In the genomic region with DNA sequence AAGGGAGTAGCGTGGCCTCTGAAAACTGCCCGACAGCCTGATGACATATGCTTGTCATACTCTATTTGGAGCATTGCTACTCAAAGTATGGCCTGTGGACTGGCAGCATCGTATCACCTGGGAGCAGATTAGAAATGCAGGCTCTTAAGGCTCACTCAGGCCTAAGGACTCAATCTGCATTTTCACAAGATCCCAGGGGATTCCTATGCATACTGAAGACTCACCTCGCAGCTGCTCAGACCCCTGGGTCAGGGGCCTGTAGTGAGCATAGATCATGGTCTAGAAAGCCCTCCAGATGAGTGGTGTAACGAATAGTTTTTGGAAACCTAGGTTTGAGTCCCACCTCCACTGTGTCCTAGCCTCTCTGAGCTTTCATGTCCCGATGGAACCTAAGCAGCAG, we compare ENCODE assay signal across 24 cellular contexts.
DNase-seq lines count a peak whose midpoint lies in the region; ATAC-seq, FAIRE-seq and TF ChIP-seq lines count a peak whose summit lies in the region.
"Had no signal": no experiment of that assay in that cellular context is flagged by ENCODE, and none has a peak within 500 bp of the region (broad histone marks: within the 10 kb centered on the region; RNA-seq: fewer than 3 reads in every experiment).

No MANE protein-coding gene starts in this region.

- peak overlapping the region; percentile 82 for H4K91ac ChIP-seq in H1 (replicated peaks; ENCODE audit: insufficient read length, low read length)

- H3K9me3 ChIP-seq in right atrium auricular region (no peaks in the 10 kb centered on the region), H1 (ENCODE audit: insufficient read depth in 2 of 2, low read depth in 1 of 2, low read length in 1 of 2) (no peaks in the 10 kb centered on the region), neural progenitor cell (ENCODE audit: low read depth) (no peaks in the 10 kb centered on the region), tibial artery (no peaks in the 10 kb centered on the region)
- H3K9me3 ChIP-seq: BLaER1, SJCRH30 had no signal

- TF ChIP-seq EP300 in H1 (IDR thresholded peaks at IDR 0.05; ENCODE audit: borderline replicate concordance in 1 of 2, low read depth in 2 of 2, low read length in 2 of 2): no peak

- intact Hi-C loops in cardiac septum (cut with DNase I) (loop anchor here (5.0 kb wide), 1 partner anchor 57 kb away; no protein-coding TSS in a partner anchor), tibial artery (cut with DNase I; ENCODE audit: low total_unique reads) (loop anchor here (10.0 kb wide), 1 partner anchor 615 kb away; a partner anchor contains a TSS)

- TF ChIP-seq CTCF in right atrium auricular region (IDR thresholded peaks at IDR 0.05) (no peak), H1 (IDR thresholded peaks at IDR 0.05; ENCODE audit: control extremely low read depth in 1 of 3, insufficient read depth in 1 of 3, low read depth in 1 of 3, low read length in 3 of 3) (no peak), neural progenitor cell (IDR thresholded peaks at IDR 0.05) (no peak), tibial artery (IDR thresholded peaks at IDR 0.05) (no peak)

- peak overlapping the region; percentile 30 for H4K5ac ChIP-seq in H1 (ENCODE audit: insufficient read length, low read depth, low read length)

- H4K20me1 ChIP-seq in H1 (replicated peaks in 1 of 2; ENCODE audit: control insufficient read depth in 1 of 2, insufficient read depth in 2 of 2, low read length in 2 of 2) (no peaks in the 10 kb centered on the region), neural progenitor cell (ENCODE audit: low read depth) (peaks cover 14% of the 10 kb centered on the region)
- H4K20me1 ChIP-seq: BLaER1 had no signal

- H3K79me1 ChIP-seq in H1 (ENCODE audit: low read depth, low read length): no peaks in the 10 kb centered on the region

- H2BK15ac ChIP-seq in H1 (ENCODE audit: low read length): 0 out of 2 replicates have a peak overlapping the region, but pooled peaks have one; percentile 4

- H3K4ac ChIP-seq in H1 (replicated peaks; ENCODE audit: insufficient read length, low read depth, low read length): no peak overlapping the region

- H3K23me2 ChIP-seq in H1 (ENCODE audit: low read depth, low read length): peaks cover 9% of the 10 kb centered on the region; the same call in 1 of the 2 replicates

- H3K14ac ChIP-seq in H1 (ENCODE audit: insufficient read length): no peak overlapping the region

- 0 out of 2 replicates have a peak overlapping the region, but pooled peaks have one; percentile 4 for H4K8ac ChIP-seq in H1 (ENCODE audit: extremely low read depth, insufficient read depth, low read length)

- ATAC-seq in activated CD8-positive, alpha-beta memory T cell treated with anti-CD3 and anti-CD28 coated beads, Interleukin-2, amount 10 ng/mL, durations not matched to agents 7 days and 5 days: no peak
- ATAC-seq: Right ventricle myocardium inferior had no signal

- peaks cover 31% of the 10 kb centered on the region for H3F3A ChIP-seq in neural progenitor cell (ENCODE audit: low read depth)

- H3K56ac ChIP-seq in H1 (replicated peaks; ENCODE audit: insufficient read length, low read depth, low read length): no peak overlapping the region

- H3K27me3 ChIP-seq in right atrium auricular region: no peaks in the 10 kb centered on the region
- peaks cover 0 to 4% (median 0%) of the 10 kb centered on the region in 4 experiments; a peak in 2 of 7 replicates for H3K27me3 ChIP-seq in H1 (replicated peaks in 1 of 4; ENCODE audit: control insufficient read depth in 3 of 4, extremely low read depth in 1 of 4, insufficient read depth in 3 of 4, low read length in 3 of 4)
- H3K27me3 ChIP-seq in neural progenitor cell: peaks cover 30% of the 10 kb centered on the region
- H3K27me3 ChIP-seq in tibial artery: no peaks in the 10 kb centered on the region
- H3K27me3 ChIP-seq: SJCRH30 had no signal

- no peak for TF ChIP-seq RAD21 in H1 (IDR thresholded peaks at IDR 0.05 in 1 of 2, conservative IDR thresholded peaks at IDR 0.05 in 1 of 2; ENCODE audit: low read depth in 2 of 2, low read length in 2 of 2)

- peak overlapping the region; percentile 46 to 94 for H3K27ac ChIP-seq in right atrium auricular region
- no peak overlapping the region for H3K27ac ChIP-seq in H1 (ENCODE audit: low read depth, low read length)
- no peak overlapping the region for H3K27ac ChIP-seq in neural progenitor cell
- no peak overlapping the region for H3K27ac ChIP-seq in tibial artery
- H3K27ac ChIP-seq: BLaER1, PC-9, SJCRH30 had no signal

- H2BK5ac ChIP-seq in H1 (ENCODE audit: low read depth, low read length): peak overlapping the region; percentile 97; the same call in 1 of the 2 replicates

- H2AFZ ChIP-seq in H1 (ENCODE audit: low read length): no peak overlapping the region
- no peak overlapping the region for H2AFZ ChIP-seq in neural progenitor cell (replicated peaks)
- H2AFZ ChIP-seq: PC-9 had no signal

- no peaks in the 10 kb centered on the region for H3K36me3 ChIP-seq in right atrium auricular region
- H3K36me3 ChIP-seq in H1 (ENCODE audit: control insufficient read depth in 2 of 4, insufficient read depth in 4 of 4, low read length in 3 of 4): no peaks in the 10 kb centered on the region
- no peaks in the 10 kb centered on the region for H3K36me3 ChIP-seq in neural progenitor cell
- H3K36me3 ChIP-seq in tibial artery: peaks cover 0 to 3% (median 0%) of the 10 kb centered on the region in 3 donors
- H3K36me3 ChIP-seq: BLaER1, SJCRH30 had no signal

- peak overlapping the region; percentile 14 for H3K4me3 Mint-ChIP-seq in neural progenitor cell
- no peak overlapping the region for H3K4me3 Mint-ChIP-seq in activated CD8-positive, alpha-beta memory T cell treated with anti-CD3 and anti-CD28 coated beads, Interleukin-2, amount 10 ng/mL, durations not matched to agents 7 days and 5 days
- H3K4me3 Mint-ChIP-seq in activated CD4-positive, alpha-beta memory T cell treated with anti-CD3 and anti-CD28 coated beads, Interleukin-2, amount 10 ng/mL, durations not matched to agents 7 days and 5 days: no peak overlapping the region
- H3K4me3 Mint-ChIP-seq: CD4-positive, CD25-positive, alpha-beta regulatory T cell had no signal

- no peak for TF ChIP-seq POLR2A in H1 (IDR thresholded peaks at IDR 0.05; ENCODE audit: control extremely low read depth in 1 of 2, low read depth in 2 of 2, low read length in 2 of 2)

- H3K18ac ChIP-seq in H1 (ENCODE audit: extremely low read depth, low read length): peak overlapping the region; percentile 95; the same call in 1 of the 2 replicates

- H3K9ac ChIP-seq in H1 (replicated peaks in 1 of 4; ENCODE audit: extremely low read depth in 1 of 4, low read depth in 3 of 4, low read length in 3 of 4) (no peak overlapping the region), neural progenitor cell (no peak overlapping the region)
- H3K9ac ChIP-seq: BLaER1 had no signal

- POLR2A ChIA-PET in H1 (lab: Charles Lee; ENCODE audit: partially characterized antibody): interaction anchor here (1.7 kb wide), 1 partner anchor 11 kb away, joined by 3 read pairs; no protein-coding TSS in a partner anchor
- POLR2A ChIA-PET in activated CD4-positive, alpha-beta memory T cell treated with anti-CD3 and anti-CD28 coated beads, Interleukin-2, amount 10 ng/mL, durations not matched to agents 7 days and 5 days (lab: Charles Lee): no interaction called here

- FAIRE-seq in H1 (lab: Jason Lieb, UNC): no peak
- FAIRE-seq: A204.1, GM19239, H54 had no signal

- CTCF ChIA-PET in H1 (lab: Charles Lee; ENCODE audit: partially characterized antibody): interaction anchor here (1.1 to 16.9 kb wide), 6 partner anchors 12 to 278 kb away, joined by 3 to 315 read pairs (median 6); no protein-coding TSS in a partner anchor
- CTCF ChIA-PET in activated CD8-positive, alpha-beta memory T cell treated with anti-CD3 and anti-CD28 coated beads, Interleukin-2, amount 10 ng/mL, durations not matched to agents 7 days and 5 days (lab: Charles Lee): no interaction called here
- CTCF ChIA-PET in activated CD4-positive, alpha-beta memory T cell treated with anti-CD3 and anti-CD28 coated beads, Interleukin-2, amount 10 ng/mL, durations not matched to agents 7 days and 5 days (lab: Charles Lee): no interaction called here

- peaks cover 0 to 53% of the 10 kb centered on the region in 2 donors for H3K4me1 ChIP-seq in right atrium auricular region
- peaks cover 21 to 32% (median 29%) of the 10 kb centered on the region in 4 experiments for H3K4me1 ChIP-seq in H1 (replicated peaks in 1 of 4; ENCODE audit: control insufficient read depth in 3 of 4, insufficient read depth in 4 of 4, low read length in 3 of 4)
- H3K4me1 ChIP-seq in neural progenitor cell: peaks cover 37% of the 10 kb centered on the region
- peaks cover 0 to 20% (median 15%) of the 10 kb centered on the region in 4 donors for H3K4me1 ChIP-seq in tibial artery
- H3K4me1 ChIP-seq: SJCRH30 had no signal

- 66% methylated on average over 6 of the region's 6 CpGs; no CpG with 5 or more reads in 1 of the 2 experiments for WGBS in H1 (ENCODE audit: extremely low coverage in 1 of 2, insufficient coverage in 1 of 2, insufficient read length in 1 of 2, insufficient replicate concordance in 2 of 2, low coverage in 1 of 2, low lambda C conversion rate in 2 of 2, missing lambda C conversion rate in 1 of 2), 2 experiments

- peak overlapping the region; percentile 85 for H2BK120ac ChIP-seq in H1 (replicated peaks; ENCODE audit: low read depth, low read length)

- H3K27me3 Mint-ChIP-seq in neural progenitor cell (ENCODE audit: insufficient read depth, low read depth): no peaks in the 10 kb centered on the region
- peaks cover 66% of the 10 kb centered on the region for H3K27me3 Mint-ChIP-seq in activated CD8-positive, alpha-beta memory T cell treated with anti-CD3 and anti-CD28 coated beads, Interleukin-2, amount 10 ng/mL, durations not matched to agents 7 days and 5 days
- H3K27me3 Mint-ChIP-seq in activated CD4-positive, alpha-beta memory T cell treated with anti-CD3 and anti-CD28 coated beads, Interleukin-2, amount 10 ng/mL, durations not matched to agents 7 days and 5 days: peaks cover 30% of the 10 kb centered on the region

- H3K9me3 Mint-ChIP-seq in neural progenitor cell: no peaks in the 10 kb centered on the region
- H3K9me3 Mint-ChIP-seq in activated CD8-positive, alpha-beta memory T cell treated with anti-CD3 and anti-CD28 coated beads, Interleukin-2, amount 10 ng/mL, durations not matched to agents 7 days and 5 days (ENCODE audit: low read depth): no peaks in the 10 kb centered on the region
- H3K9me3 Mint-ChIP-seq in activated CD4-positive, alpha-beta memory T cell treated with anti-CD3 and anti-CD28 coated beads, Interleukin-2, amount 10 ng/mL, durations not matched to agents 7 days and 5 days: no peaks in the 10 kb centered on the region

- peaks cover 30% of the 10 kb centered on the region for H3K36me3 Mint-ChIP-seq in neural progenitor cell
- H3K36me3 Mint-ChIP-seq in activated CD8-positive, alpha-beta memory T cell treated with anti-CD3 and anti-CD28 coated beads, Interleukin-2, amount 10 ng/mL, durations not matched to agents 7 days and 5 days: no peaks in the 10 kb centered on the region
- H3K36me3 Mint-ChIP-seq in activated CD4-positive, alpha-beta memory T cell treated with anti-CD3 and anti-CD28 coated beads, Interleukin-2, amount 10 ng/mL, durations not matched to agents 7 days and 5 days (ENCODE audit: low read depth): no peaks in the 10 kb centered on the region
- H3K36me3 Mint-ChIP-seq: CD4-positive, CD25-positive, alpha-beta regulatory T cell had no signal

- no peak overlapping the region for H3K23ac ChIP-seq in H1 (ENCODE audit: insufficient read length)

- H3K4me1 Mint-ChIP-seq in neural progenitor cell: peaks cover 67% of the 10 kb centered on the region
- H3K4me1 Mint-ChIP-seq in activated CD8-positive, alpha-beta memory T cell treated with anti-CD3 and anti-CD28 coated beads, Interleukin-2, amount 10 ng/mL, durations not matched to agents 7 days and 5 days: no peaks in the 10 kb centered on the region
- peaks cover 4% of the 10 kb centered on the region for H3K4me1 Mint-ChIP-seq in activated CD4-positive, alpha-beta memory T cell treated with anti-CD3 and anti-CD28 coated beads, Interleukin-2, amount 10 ng/mL, durations not matched to agents 7 days and 5 days
- H3K4me1 Mint-ChIP-seq: CD4-positive, CD25-positive, alpha-beta regulatory T cell had no signal

- DNase-seq in right atrium auricular region (ENCODE audit: low spot score) (no peak), cardiac septum (ENCODE audit: low spot score) (no peak), H1 (ENCODE audit: low read depth in 1 of 2, low spot score in 2 of 2) (no peak), neural progenitor cell (ENCODE audit: low spot score) (no peak), tibial artery (no peak)
- no peak for DNase-seq in activated CD8-positive, alpha-beta memory T cell treated with anti-CD3 and anti-CD28 coated beads, Interleukin-2, amount 10 ng/mL, durations not matched to agents 7 days and 5 days
- DNase-seq in activated CD4-positive, alpha-beta memory T cell treated with anti-CD3 and anti-CD28 coated beads, Interleukin-2, amount 10 ng/mL, durations not matched to agents 7 days and 5 days: no peak
- DNase-seq: CD4-positive, CD25-positive, alpha-beta regulatory T cell; DMS153; DND-41; Kasumi-1; NCI-H1105; NCI-H1436 treated with DMSO at 0.1 percent for 48 hours; NCI-H1930; NCI-H2107; NCI-H2227 treated with DMSO at 0.1 percent for 48 hours; NCI-H748 treated with DMSO at 0.1 percent for 48 hours; PC-9; SJCRH30 had no signal

- H3K4me3 ChIP-seq in right atrium auricular region (no peak overlapping the region), H1 (ENCODE audit: extremely low read depth in 1 of 4, insufficient read depth in 2 of 4, low read depth in 3 of 4, low read length in 4 of 4) (no peak overlapping the region), neural progenitor cell (no peak overlapping the region), tibial artery (no peak overlapping the region)
- H3K4me3 ChIP-seq: BLaER1, PC-9, SJCRH30 had no signal

- H3K27ac Mint-ChIP-seq in neural progenitor cell: peak overlapping the region; percentile 38
- no peak overlapping the region for H3K27ac Mint-ChIP-seq in activated CD8-positive, alpha-beta memory T cell treated with anti-CD3 and anti-CD28 coated beads, Interleukin-2, amount 10 ng/mL, durations not matched to agents 7 days and 5 days
- no peak overlapping the region for H3K27ac Mint-ChIP-seq in activated CD4-positive, alpha-beta memory T cell treated with anti-CD3 and anti-CD28 coated beads, Interleukin-2, amount 10 ng/mL, durations not matched to agents 7 days and 5 days
- H3K27ac Mint-ChIP-seq: CD4-positive, CD25-positive, alpha-beta regulatory T cell had no signal

- H2BK20ac ChIP-seq in H1 (ENCODE audit: low read length): peak overlapping the region; percentile 97; the same call in 1 of the 2 replicates

- H3K79me2 ChIP-seq in H1 (ENCODE audit: control insufficient read depth in 1 of 2, insufficient read depth in 2 of 2, low read length in 2 of 2) (no peaks in the 10 kb centered on the region), neural progenitor cell (ENCODE audit: low read depth) (no peaks in the 10 kb centered on the region)

- H2AK5ac ChIP-seq in H1 (ENCODE audit: low read depth, low read length): peak overlapping the region; percentile 57; the same call in 1 of the 2 replicates

- H3K4me2 ChIP-seq in H1 (ENCODE audit: insufficient read depth in 1 of 2, low read depth in 2 of 2, low read length in 2 of 2) (peak overlapping the region in 1 of 2 experiments; percentile 90; a peak in 1 of 4 replicates), neural progenitor cell (no peak overlapping the region)
- H3K4me2 ChIP-seq: BLaER1, PC-9 had no signal

- H2BK12ac ChIP-seq in H1 (ENCODE audit: low read depth, low read length): peak overlapping the region; percentile 70; the same call in 1 of the 2 replicates

Comparison
In these comparisons a context has a peak if more than half of its experiments do, and no peak if none do; other contexts are left out.
1. H3K27ac ChIP-seq: peak in right atrium auricular region (2 of 2); none in H1 (single experiment), neural progenitor cell (single experiment) and tibial artery (0 of 2).